ENCODE assay signal across 25 cellular contexts in the genomic region with DNA sequence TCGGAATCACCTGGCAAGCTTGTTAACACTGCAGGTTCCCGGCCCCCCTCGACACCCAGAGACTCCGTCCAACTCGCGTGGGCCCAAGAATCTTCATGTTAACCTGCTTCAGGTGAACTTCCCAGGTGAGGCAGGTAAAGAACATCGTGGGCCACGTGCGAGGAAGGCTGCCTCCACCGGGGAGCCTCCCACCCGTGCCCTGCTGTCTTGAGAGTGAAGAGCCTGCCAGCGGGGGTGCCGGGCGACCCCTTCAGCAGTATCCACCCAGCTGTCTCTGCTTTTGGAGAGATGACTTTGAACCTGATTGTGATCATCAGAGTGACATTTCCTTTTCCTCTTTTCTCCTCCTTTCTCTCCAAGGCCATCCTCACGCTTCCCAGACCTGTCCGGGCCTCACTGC. TPM values are rescaled to one million over a fixed set of nuclear protein-coding genes. Genes with fewer than 3 reads are reported as not detected.
"Had no signal": no experiment of that assay in that cellular context is flagged by ENCODE, and none has a peak within 500 bp of the region (broad histone marks: within the 10 kb centered on the region; RNA-seq: fewer than 3 reads in every experiment).

No MANE protein-coding gene starts in this region.

- H3K9me3 ChIP-seq: left ventricle myocardium inferior, psoas muscle, suprapubic skin, tibial artery, upper lobe of right lung had no signal

- H3K4me3 Mint-ChIP-seq: activated CD4-positive, alpha-beta T cell treated with anti-CD3 and anti-CD28 coated beads for 36 hours; activated naive CD4-positive, alpha-beta T cell treated with anti-CD3 and anti-CD28 coated beads, Interleukin-2, amount 50 U/mL, for 24 hours; T-cell; T-helper 2 cell treated with Interferon-gamma antibody and Interleukin-4, amounts not matched to agents 5 μg/mL and 100 μg/mL, for 36 hours had no signal

- H3K27me3 ChIP-seq: suprapubic skin, upper lobe of right lung had no signal

- H3K9ac ChIP-seq: parathyroid adenoma had no signal

- H3K27me3 Mint-ChIP-seq: activated CD4-positive, alpha-beta T cell treated with anti-CD3 and anti-CD28 coated beads for 36 hours; activated naive CD4-positive, alpha-beta T cell treated with anti-CD3 and anti-CD28 coated beads, Interleukin-2, amount 50 U/mL, for 24 hours; T-cell had no signal

- H3K36me3 ChIP-seq: left ventricle myocardium inferior, suprapubic skin, tibial artery had no signal

- H3K27ac Mint-ChIP-seq: T-helper 2 cell treated with Interferon-gamma antibody and Interleukin-4, amounts not matched to agents 5 μg/mL and 100 μg/mL, for 36 hours had no signal

- H3K4me3 ChIP-seq: left ventricle myocardium inferior, lung, psoas muscle, smooth muscle cell, suprapubic skin, tibial artery, upper lobe of right lung had no signal

- H3K27ac ChIP-seq: left ventricle myocardium inferior, parathyroid adenoma, psoas muscle, suprapubic skin, tibial artery, upper lobe of right lung had no signal

- DNase-seq: activated CD4-positive, alpha-beta T cell treated with anti-CD3 and anti-CD28 coated beads for 36 hours; activated CD4-positive, alpha-beta T cell treated with anti-CD3 and anti-CD28 coated beads, Interleukin-2, amount 50 U/mL, for 4 hours; activated CD4-positive, CD25-positive, alpha-beta regulatory T cell; activated gamma-delta T cell; anterior cingulate cortex; effector CD8-positive, alpha-beta T cell; islet precursor cell; left ventricle myocardium inferior; mesendoderm; occipital lobe; psoas muscle; stimulated activated CD4-positive, alpha-beta T cell treated with anti-CD3 and anti-CD28 coated beads, Interleukin-1b, Interleukin-23, amount 100 ng/mL, for 48 hours; stimulated activated CD4-positive, alpha-beta T cell treated with anti-CD3 and anti-CD28 coated beads, Interleukin-4, amount 100 ng/mL, for 4 hours; stimulated activated CD8-positive, alpha-beta memory T cell treated with anti-CD3 and anti-CD28 coated beads, Interleukin-4, amount 100 ng/mL, for 48 hours; stimulated activated naive CD4-positive, alpha-beta T cell; T-cell; upper lobe of right lung had no signal

- H3K4me1 ChIP-seq: parathyroid adenoma, psoas muscle, tibial artery had no signal

- H3K4me2 ChIP-seq: smooth muscle cell had no signal

- ATAC-seq: activated CD4-positive, alpha-beta T cell treated with anti-CD3 and anti-CD28 coated beads for 36 hours; psoas muscle; T-cell had no signal

- H3K9me3 Mint-ChIP-seq: activated naive CD4-positive, alpha-beta T cell treated with anti-CD3 and anti-CD28 coated beads, Interleukin-2, amount 50 U/mL, for 24 hours; T-cell; T-helper 2 cell treated with Interferon-gamma antibody and Interleukin-4, amounts not matched to agents 5 μg/mL and 100 μg/mL, for 36 hours had no signal

- H2AFZ ChIP-seq: parathyroid adenoma had no signal

RNA-seq across cellular contexts. Expression of gene CASS4, which starts 33.5 kb away (rescaled TPM):
- total RNA-seq: bronchial epithelial cell had no signal
